ENCODE assay signal across 1 cellular context in genomic region chr3:128079823-128080222, GRCh38.
A peak's percentile ranks its signal among the peaks of the same experiment; 100 is the strongest.
TF ChIP-seq lines count a peak whose summit lies in the region.

No MANE protein-coding gene starts in this region.

TF ChIP-seq in K562, 482 proteins besides CTCF, POLR2A, EP300 and RAD21:
- TF ChIP-seq ZNF395 (CRISPR knock-in tag; IDR thresholded peaks at IDR 0.05) (0 out of 2 replicates have a peak, but pooled peaks have one; percentile 0), CREB5 (CRISPR knock-in tag; IDR thresholded peaks at IDR 0.05) (no peak), ZBTB9 (CRISPR knock-in tag; IDR thresholded peaks at IDR 0.05) (no peak)
- TF ChIP-seq, protein P1, sequence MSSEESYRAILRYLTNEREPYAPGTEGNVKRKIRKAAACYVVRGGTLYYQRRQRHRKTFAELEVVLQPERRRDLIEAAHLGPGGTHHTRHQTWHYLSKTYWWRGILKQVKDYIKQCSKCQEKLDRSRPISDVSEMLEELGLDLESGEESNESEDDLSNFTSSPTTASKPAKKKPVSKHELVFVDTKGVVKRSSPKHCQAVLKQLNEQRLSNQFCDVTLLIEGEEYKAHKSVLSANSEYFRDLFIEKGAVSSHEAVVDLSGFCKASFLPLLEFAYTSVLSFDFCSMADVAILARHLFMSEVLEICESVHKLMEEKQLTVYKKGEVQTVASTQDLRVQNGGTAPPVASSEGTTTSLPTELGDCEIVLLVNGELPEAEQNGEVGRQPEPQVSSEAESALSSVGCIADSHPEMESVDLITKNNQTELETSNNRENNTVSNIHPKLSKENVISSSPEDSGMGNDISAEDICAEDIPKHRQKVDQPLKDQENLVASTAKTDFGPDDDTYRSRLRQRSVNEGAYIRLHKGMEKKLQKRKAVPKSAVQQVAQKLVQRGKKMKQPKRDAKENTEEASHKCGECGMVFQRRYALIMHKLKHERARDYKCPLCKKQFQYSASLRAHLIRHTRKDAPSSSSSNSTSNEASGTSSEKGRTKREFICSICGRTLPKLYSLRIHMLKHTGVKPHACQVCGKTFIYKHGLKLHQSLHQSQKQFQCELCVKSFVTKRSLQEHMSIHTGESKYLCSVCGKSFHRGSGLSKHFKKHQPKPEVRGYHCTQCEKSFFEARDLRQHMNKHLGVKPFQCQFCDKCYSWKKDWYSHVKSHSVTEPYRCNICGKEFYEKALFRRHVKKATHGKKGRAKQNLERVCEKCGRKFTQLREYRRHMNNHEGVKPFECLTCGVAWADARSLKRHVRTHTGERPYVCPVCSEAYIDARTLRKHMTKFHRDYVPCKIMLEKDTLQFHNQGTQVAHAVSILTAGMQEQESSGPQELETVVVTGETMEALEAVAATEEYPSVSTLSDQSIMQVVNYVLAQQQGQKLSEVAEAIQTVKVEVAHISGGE (CRISPR knock-in tag; IDR thresholded peaks at IDR 0.05) = peak in 1 of 3 experiments; percentile 4; a peak in 1 of 6 replicates
